Comparison of ENCODE assay signal across 26 cellular contexts in the genomic region with DNA sequence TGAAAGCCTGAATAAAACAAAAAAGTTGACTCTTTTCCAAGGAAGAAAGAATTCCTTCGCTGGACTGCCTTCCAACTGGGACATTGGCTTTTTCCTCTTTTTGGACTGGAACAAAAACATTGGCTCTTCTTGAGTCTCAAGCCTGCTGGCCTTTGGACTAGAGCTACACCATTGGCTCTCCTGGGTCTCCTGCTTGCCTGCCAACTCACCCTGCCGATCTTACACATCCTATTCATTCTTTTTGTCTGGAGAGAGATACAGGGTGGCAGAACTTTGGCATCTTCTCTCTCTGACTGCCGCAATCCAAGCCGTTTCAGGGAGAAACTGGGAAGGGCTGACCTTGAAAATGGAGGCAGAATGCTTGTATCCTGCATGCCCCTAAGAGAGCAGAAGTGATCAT. TPM values are rescaled to one million over a fixed set of nuclear protein-coding genes. Genes with fewer than 3 reads are reported as not detected.
"Had no signal": no experiment of that assay in that cellular context is flagged by ENCODE, and none has a peak within 500 bp of the region (broad histone marks: within the 10 kb centered on the region; RNA-seq: fewer than 3 reads in every experiment).

No MANE protein-coding gene starts in this region.

- H3K36me3 Mint-ChIP-seq: activated CD8-positive, alpha-beta memory T cell treated with anti-CD3 and anti-CD28 coated beads, Interleukin-2, amount 10 ng/mL, durations not matched to agents 7 days and 5 days; activated naive CD4-positive, alpha-beta T cell treated with anti-CD3 and anti-CD28 coated beads, Interleukin-2, amount 10 ng/mL, durations not matched to agents 7 days and 5 days; memory B cell; naive thymus-derived CD4-positive, alpha-beta T cell; neural progenitor cell; stimulated activated memory B cell treated with anti-CD40 and anti-IgM and Interleukin-4, amounts not matched to agents 10 μg/mL and 1 μg/mL and 100 μg/mL, for 72 hours had no signal

- H3K27ac Mint-ChIP-seq: activated CD4-positive, alpha-beta memory T cell treated with anti-CD3 and anti-CD28 coated beads, Interleukin-2, amount 10 ng/mL, durations not matched to agents 7 days and 5 days; activated CD8-positive, alpha-beta memory T cell treated with anti-CD3 and anti-CD28 coated beads, Interleukin-2, amount 10 ng/mL, durations not matched to agents 7 days and 5 days; activated naive CD4-positive, alpha-beta T cell treated with anti-CD3 and anti-CD28 coated beads, Interleukin-2, amount 10 ng/mL, durations not matched to agents 7 days and 5 days; activated naive CD8-positive, alpha-beta T cell treated with anti-CD3 and anti-CD28 coated beads, Interleukin-2, amount 50 U/mL, for 24 hours; activated T-helper 2 cell treated with anti-CD3 and anti-CD28 coated beads, Interferon-gamma antibody, Interleukin-2, Interleukin-4, amounts not matched to agents 10 μg/mL and 5 μg/mL and 100 μg/mL, durations not matched to agents 14 hours and 24 hours and 36 hours; memory B cell; naive thymus-derived CD4-positive, alpha-beta T cell; neural progenitor cell; stimulated activated memory B cell treated with anti-CD40 and anti-IgM and Interleukin-4, amounts not matched to agents 10 μg/mL and 1 μg/mL and 100 μg/mL, for 72 hours had no signal

- H3K4me1 Mint-ChIP-seq: memory B cell had no signal

- H3K4me3 Mint-ChIP-seq: activated CD4-positive, alpha-beta memory T cell treated with anti-CD3 and anti-CD28 coated beads, Interleukin-2, amount 10 ng/mL, durations not matched to agents 7 days and 5 days; activated CD8-positive, alpha-beta memory T cell treated with anti-CD3 and anti-CD28 coated beads, Interleukin-2, amount 10 ng/mL, durations not matched to agents 7 days and 5 days; activated naive CD4-positive, alpha-beta T cell treated with anti-CD3 and anti-CD28 coated beads, Interleukin-2, amount 10 ng/mL, durations not matched to agents 7 days and 5 days; activated naive CD8-positive, alpha-beta T cell treated with anti-CD3 and anti-CD28 coated beads, Interleukin-2, amount 50 U/mL, for 24 hours; memory B cell; naive thymus-derived CD4-positive, alpha-beta T cell; neural progenitor cell; stimulated activated memory B cell treated with anti-CD40 and anti-IgM and Interleukin-4, amounts not matched to agents 10 μg/mL and 1 μg/mL and 100 μg/mL, for 72 hours had no signal

- H3K9me3 Mint-ChIP-seq: activated CD4-positive, alpha-beta memory T cell treated with anti-CD3 and anti-CD28 coated beads, Interleukin-2, amount 10 ng/mL, durations not matched to agents 7 days and 5 days; activated naive CD4-positive, alpha-beta T cell treated with anti-CD3 and anti-CD28 coated beads, Interleukin-2, amount 10 ng/mL, durations not matched to agents 7 days and 5 days; activated naive CD8-positive, alpha-beta T cell treated with anti-CD3 and anti-CD28 coated beads, Interleukin-2, amount 50 U/mL, for 24 hours; activated T-helper 2 cell treated with anti-CD3 and anti-CD28 coated beads, Interferon-gamma antibody, Interleukin-2, Interleukin-4, amounts not matched to agents 10 μg/mL and 5 μg/mL and 100 μg/mL, durations not matched to agents 14 hours and 24 hours and 36 hours; memory B cell; neural progenitor cell; stimulated activated memory B cell treated with anti-CD40 and anti-IgM and Interleukin-4, amounts not matched to agents 10 μg/mL and 1 μg/mL and 100 μg/mL, for 72 hours had no signal

- ATAC-seq: activated CD8-positive, alpha-beta memory T cell treated with anti-CD3 and anti-CD28 coated beads, Interleukin-2, amount 10 ng/mL, durations not matched to agents 7 days and 5 days; activated naive CD8-positive, alpha-beta T cell treated with anti-CD3 and anti-CD28 coated beads, Interleukin-2, amount 50 U/mL, for 24 hours; mucosa of descending colon; naive thymus-derived CD4-positive, alpha-beta T cell; SK-N-SH treated with all-trans-retinoic acid at 6 μM for 48 hours; stimulated activated memory B cell treated with anti-CD40 and anti-IgM and Interleukin-4, amounts not matched to agents 10 μg/mL and 1 μg/mL and 100 μg/mL, for 72 hours; upper lobe of right lung had no signal

- DNase-seq: activated CD4-positive, alpha-beta memory T cell treated with anti-CD3 and anti-CD28 coated beads, Interleukin-2, amount 10 ng/mL, durations not matched to agents 7 days and 5 days; activated CD4-positive, alpha-beta T cell treated with anti-CD3 and anti-CD28 coated beads for 48 hours; activated CD4-positive, CD25-positive, alpha-beta regulatory T cell; activated CD8-positive, alpha-beta memory T cell treated with anti-CD3 and anti-CD28 coated beads, Interleukin-2, amount 10 ng/mL, durations not matched to agents 7 days and 5 days; activated naive CD4-positive, alpha-beta T cell treated with anti-CD3 and anti-CD28 coated beads, Interleukin-2, amount 10 ng/mL, durations not matched to agents 7 days and 5 days; activated naive CD8-positive, alpha-beta T cell treated with anti-CD3 and anti-CD28 coated beads, Interleukin-2, amount 50 U/mL, for 24 hours; dermis blood vessel endothelial cell; effector memory CD4-positive, alpha-beta T cell; islet precursor cell; mucosa of descending colon; naive thymus-derived CD4-positive, alpha-beta T cell; sigmoid colon; stimulated activated CD4-positive, alpha-beta T cell treated with anti-CD3 and anti-CD28 coated beads, Interleukin-4, amount 100 ng/mL, for 4 hours; T-helper 1 cell; T-helper 9 cell; upper lobe of right lung had no signal

- H3K4me3 ChIP-seq: breast epithelium, esophagus muscularis mucosa, mucosa of descending colon, neural progenitor cell, sigmoid colon, upper lobe of right lung had no signal

- H3K27me3 ChIP-seq: breast epithelium, esophagus muscularis mucosa, neural progenitor cell, sigmoid colon, upper lobe of right lung had no signal

- H3K27ac ChIP-seq: breast epithelium, neural progenitor cell, upper lobe of right lung had no signal

- H3K4me1 ChIP-seq: breast epithelium had no signal

- H3K9me3 ChIP-seq: breast epithelium, esophagus muscularis mucosa, mucosa of descending colon, sigmoid colon, upper lobe of right lung had no signal

- H3K27me3 Mint-ChIP-seq: activated naive CD8-positive, alpha-beta T cell treated with anti-CD3 and anti-CD28 coated beads, Interleukin-2, amount 50 U/mL, for 24 hours had no signal

- H3K36me3 ChIP-seq: breast epithelium, esophagus muscularis mucosa, neural progenitor cell, sigmoid colon, upper lobe of right lung had no signal

RNA-seq across cellular contexts. Expression of gene DDO, which starts 20.2 kb away (rescaled TPM):
- total RNA-seq: activated CD4-positive, alpha-beta memory T cell treated with anti-CD3 and anti-CD28 coated beads, Interleukin-2, amount 10 ng/mL, durations not matched to agents 7 days and 5 days; activated CD8-positive, alpha-beta memory T cell treated with anti-CD3 and anti-CD28 coated beads, Interleukin-2, amount 10 ng/mL, durations not matched to agents 7 days and 5 days; activated T-helper 2 cell treated with anti-CD3 and anti-CD28 coated beads, Interferon-gamma antibody, Interleukin-2, Interleukin-4, amounts not matched to agents 10 μg/mL and 5 μg/mL and 100 μg/mL, durations not matched to agents 14 hours and 24 hours and 36 hours; astrocyte; endothelial cell of umbilical vein; osteocyte had no signal
- polyA plus RNA-seq: endothelial cell of umbilical vein; naive thymus-derived CD4-positive, alpha-beta T cell had no signal

RNA-seq across cellular contexts. Expression of gene METTL24, which starts 37.1 kb away (rescaled TPM):
- total RNA-seq: activated CD4-positive, alpha-beta memory T cell treated with anti-CD3 and anti-CD28 coated beads, Interleukin-2, amount 10 ng/mL, durations not matched to agents 7 days and 5 days; activated CD8-positive, alpha-beta memory T cell treated with anti-CD3 and anti-CD28 coated beads, Interleukin-2, amount 10 ng/mL, durations not matched to agents 7 days and 5 days; activated T-helper 2 cell treated with anti-CD3 and anti-CD28 coated beads, Interferon-gamma antibody, Interleukin-2, Interleukin-4, amounts not matched to agents 10 μg/mL and 5 μg/mL and 100 μg/mL, durations not matched to agents 14 hours and 24 hours and 36 hours; dermis blood vessel endothelial cell; endothelial cell of umbilical vein; osteocyte had no signal
- polyA plus RNA-seq: endothelial cell of umbilical vein; naive thymus-derived CD4-positive, alpha-beta T cell had no signal
